ENCODE assay signal across 8 cellular contexts in genomic region chr5:179623906-179624741, GRCh38. TPM values are rescaled to one million over a fixed set of nuclear protein-coding genes. Genes with fewer than 3 reads are reported as not detected.
DNase-seq lines count a peak whose midpoint lies in the region; ATAC-seq and TF ChIP-seq lines count a peak whose summit lies in the region.

No MANE protein-coding gene starts in this region.

- H3K36me3 ChIP-seq in Karpas-422 (ENCODE audit: insufficient read depth, low read length) (peaks cover 39% of the 10 kb centered on the region), endocrine pancreas (ENCODE audit: control insufficient read depth, insufficient read depth, low read length) (peaks cover 7% of the 10 kb centered on the region)

- H3K4me3 Mint-ChIP-seq in CD14-positive monocyte: peak overlapping the region; percentile 94 to 98
- H3K4me3 Mint-ChIP-seq in activated CD8-positive, alpha-beta T cell treated with anti-CD3 and anti-CD28 coated beads for 36 hours: peak overlapping the region; percentile 82
- H3K4me3 Mint-ChIP-seq in stimulated activated naive CD8-positive, alpha-beta T cell treated with anti-CD3 and anti-CD28 coated beads, Interleukin-15, amount 100 ng/mL, for 72 hours: peak overlapping the region; percentile 92 to 98

- H3K4me1 Mint-ChIP-seq in CD14-positive monocyte: peaks cover 38% of the 10 kb centered on the region
- peaks cover 21% of the 10 kb centered on the region for H3K4me1 Mint-ChIP-seq in activated CD8-positive, alpha-beta T cell treated with anti-CD3 and anti-CD28 coated beads for 36 hours (ENCODE audit: low read depth)
- peaks cover 54% of the 10 kb centered on the region for H3K4me1 Mint-ChIP-seq in stimulated activated naive CD8-positive, alpha-beta T cell treated with anti-CD3 and anti-CD28 coated beads, Interleukin-15, amount 100 ng/mL, for 72 hours

- POLR2A ChIA-PET in activated CD8-positive, alpha-beta T cell treated with anti-CD3 and anti-CD28 coated beads for 36 hours (lab: Charles Lee): interaction anchor here (0.6 to 6.5 kb wide), 24 partner anchors 9 to 405 kb away, joined by 3 to 55 read pairs (median 4); partner anchors contain the start of genes CANX, CBY3, RUFY1 and SQSTM1

- H3K4me3 ChIP-seq in Karpas-422 (ENCODE audit: low read length): peak overlapping the region; percentile 72
- H3K4me3 ChIP-seq in endocrine pancreas (ENCODE audit: control insufficient read depth, insufficient read depth, low read length): no peak overlapping the region

- peak overlapping the region; percentile 77 for H3K27ac ChIP-seq in Karpas-422 (ENCODE audit: low read length)

- ATAC-seq in GM21447 (IDR thresholded peaks at IDR 0.05; ENCODE audit: unreplicated experiment): peak; percentile 13
- ATAC-seq in activated CD8-positive, alpha-beta T cell treated with anti-CD3 and anti-CD28 coated beads for 36 hours: peak; percentile 40
- peak; percentile 66 for ATAC-seq in stimulated activated naive CD8-positive, alpha-beta T cell treated with anti-CD3 and anti-CD28 coated beads, Interleukin-15, amount 100 ng/mL, for 72 hours

- H2AFZ ChIP-seq in Karpas-422 (ENCODE audit: low read length): peak overlapping the region; percentile 68

- no peaks in the 10 kb centered on the region for H3K9me2 ChIP-seq in Karpas-422 (replicated peaks; ENCODE audit: insufficient read depth, low read length)

- H3K9me3 ChIP-seq in Karpas-422 (ENCODE audit: low read length) (no peaks in the 10 kb centered on the region), endocrine pancreas (ENCODE audit: control insufficient read depth, low read length) (no peaks in the 10 kb centered on the region)

- H3K27me3 Mint-ChIP-seq in CD14-positive monocyte (ENCODE audit: low read depth in 3 of 3): no peaks in the 10 kb centered on the region
- H3K27me3 Mint-ChIP-seq in activated CD8-positive, alpha-beta T cell treated with anti-CD3 and anti-CD28 coated beads for 36 hours: no peaks in the 10 kb centered on the region
- H3K27me3 Mint-ChIP-seq in stimulated activated naive CD8-positive, alpha-beta T cell treated with anti-CD3 and anti-CD28 coated beads, Interleukin-15, amount 100 ng/mL, for 72 hours: no peaks in the 10 kb centered on the region

- no peaks in the 10 kb centered on the region for H3K27me3 ChIP-seq in Karpas-422 (ENCODE audit: low read length)
- no peaks in the 10 kb centered on the region for H3K27me3 ChIP-seq in endocrine pancreas (ENCODE audit: control insufficient read depth, insufficient read depth, low read length)

- peaks cover 40% of the 10 kb centered on the region for H4K20me1 ChIP-seq in Karpas-422 (ENCODE audit: insufficient read depth, low read depth, low read length)

- peak; percentile 80 for DNase-seq in CD14-positive monocyte (ENCODE audit: low spot score)
- DNase-seq in Karpas-422: peak; percentile 42
- peak; percentile 82 for DNase-seq in activated CD8-positive, alpha-beta T cell treated with anti-CD3 and anti-CD28 coated beads for 36 hours
- DNase-seq in mucosa of gallbladder (ENCODE audit: low spot score): peak; percentile 29
- peak; percentile 67 to 72 for DNase-seq in stimulated activated naive CD8-positive, alpha-beta T cell treated with anti-CD3 and anti-CD28 coated beads, Interleukin-15, amount 100 ng/mL, for 72 hours
- no peak for DNase-seq in 8988T

- no peaks in the 10 kb centered on the region for H3K9me3 Mint-ChIP-seq in CD14-positive monocyte
- no peaks in the 10 kb centered on the region for H3K9me3 Mint-ChIP-seq in activated CD8-positive, alpha-beta T cell treated with anti-CD3 and anti-CD28 coated beads for 36 hours
- H3K9me3 Mint-ChIP-seq in stimulated activated naive CD8-positive, alpha-beta T cell treated with anti-CD3 and anti-CD28 coated beads, Interleukin-15, amount 100 ng/mL, for 72 hours: no peaks in the 10 kb centered on the region

- H3K4me1 ChIP-seq in Karpas-422 (ENCODE audit: low read length) (peaks cover 42% of the 10 kb centered on the region), endocrine pancreas (ENCODE audit: control insufficient read depth, insufficient read depth, low read length) (peaks cover 23% of the 10 kb centered on the region)

- H3K4me2 ChIP-seq in Karpas-422 (ENCODE audit: low read depth, low read length, poor library complexity, severe bottlenecking): peak overlapping the region; percentile 82

- intact Hi-C loops in CD14-positive monocyte (cut with micrococcal nuclease): loop anchor here (2.0 to 10.0 kb wide), 5 partner anchors 69 to 201 kb away; partner anchors contain the start of genes RUFY1 (in 2 of the 2), CANX (in 1 of the 2) and SQSTM1 (in 1 of the 2)
- intact Hi-C loops in activated CD8-positive, alpha-beta T cell treated with anti-CD3 and anti-CD28 coated beads for 36 hours (cut with micrococcal nuclease): no loop called here

- peak overlapping the region; percentile 94 to 99 (median 98) for H3K27ac Mint-ChIP-seq in CD14-positive monocyte
- peak overlapping the region; percentile 94 for H3K27ac Mint-ChIP-seq in activated CD8-positive, alpha-beta T cell treated with anti-CD3 and anti-CD28 coated beads for 36 hours
- H3K27ac Mint-ChIP-seq in stimulated activated naive CD8-positive, alpha-beta T cell treated with anti-CD3 and anti-CD28 coated beads, Interleukin-15, amount 100 ng/mL, for 72 hours: peak overlapping the region; percentile 97 to 100

- TF ChIP-seq CTCF in CD14-positive monocyte (IDR thresholded peaks at IDR 0.05): no peak
- TF ChIP-seq CTCF in activated CD8-positive, alpha-beta T cell treated with anti-CD3 and anti-CD28 coated beads for 36 hours (IDR thresholded peaks at IDR 0.05): no peak

- H3K9ac ChIP-seq in Karpas-422 (ENCODE audit: low read length) (peak overlapping the region; percentile 89), endocrine pancreas (ENCODE audit: control insufficient read depth, insufficient read depth, low read length) (peak overlapping the region; percentile 79)

- CTCF ChIA-PET in activated CD8-positive, alpha-beta T cell treated with anti-CD3 and anti-CD28 coated beads for 36 hours (lab: Charles Lee): interaction anchor here (0.7 to 2.3 kb wide), 9 partner anchors 8 to 1503 kb away, joined by 3 to 7 read pairs (median 3); partner anchors contain the start of genes MAML1 and RUFY1

- H3K79me2 ChIP-seq in Karpas-422 (ENCODE audit: low read length): peaks cover 42% of the 10 kb centered on the region

- H3K36me3 Mint-ChIP-seq in CD14-positive monocyte: peaks cover 27 to 36% of the 10 kb centered on the region in 2 donors
- peaks cover 47% of the 10 kb centered on the region for H3K36me3 Mint-ChIP-seq in activated CD8-positive, alpha-beta T cell treated with anti-CD3 and anti-CD28 coated beads for 36 hours (ENCODE audit: low read depth)

RNA-seq across cellular contexts. Expression of gene HNRNPH1, which starts 0.7 kb away (rescaled TPM):
- polyA plus RNA-seq in CD14-positive monocyte: 10 to 100 TPM; 47.4 to 51.9 TPM
- total RNA-seq in Karpas-422 (2014; rRNA removed; shearing (Covaris generic); ENCODE audit: low replicate concordance): 484 and 580 TPM in 2 replicates
- 100 to 1,000 TPM; 706 to 709 TPM for total RNA-seq in activated CD8-positive, alpha-beta T cell treated with anti-CD3 and anti-CD28 coated beads for 36 hours
- total RNA-seq in mucosa of gallbladder: 466 TPM

RNA-seq across cellular contexts. Expression of gene CBY3, which starts 56.7 kb away (rescaled TPM):
- not detected for polyA plus RNA-seq in CD14-positive monocyte
- not detected in 2 replicates for total RNA-seq in Karpas-422 (2014; rRNA removed; shearing (Covaris generic); ENCODE audit: low replicate concordance)
- total RNA-seq in activated CD8-positive, alpha-beta T cell treated with anti-CD3 and anti-CD28 coated beads for 36 hours: 1 to 10 TPM in 1 of 2 experiments, under 1 TPM in 1; 0.47 to 1.2 TPM
- not detected for total RNA-seq in mucosa of gallbladder

Comparison
In these comparisons a context has a peak if more than half of its experiments do, and no peak if none do; other contexts are left out.
1. ATAC-seq: peak in every context shown above with its lines; median percentile 66 in stimulated activated naive CD8-positive, alpha-beta T cell treated with anti-CD3 and anti-CD28 coated beads, Interleukin-15, amount 100 ng/mL, for 72 hours; 40 in activated CD8-positive, alpha-beta T cell treated with anti-CD3 and anti-CD28 coated beads for 36 hours; 13 in GM21447.